Comparison of ENCODE assay signal across 17 cellular contexts in the genomic region with DNA sequence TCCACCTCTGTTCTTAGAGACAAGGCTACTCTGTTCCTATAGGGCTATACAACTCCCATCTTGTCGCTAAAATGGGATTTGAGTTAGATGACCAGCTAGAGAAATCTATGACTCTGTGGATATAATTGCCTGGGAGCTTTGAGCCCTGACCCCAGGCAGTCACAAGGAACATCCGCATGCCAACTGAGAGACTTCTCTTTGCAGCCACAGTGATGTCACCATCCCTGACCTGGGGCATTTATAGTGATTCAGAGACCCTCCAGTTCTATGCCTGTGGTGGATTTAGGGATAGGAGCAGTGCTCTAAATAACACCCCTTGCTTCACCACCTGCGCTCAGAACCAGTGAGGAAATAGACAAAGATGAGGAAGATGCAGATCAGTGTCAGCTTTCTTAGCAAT.
DNase-seq lines count a peak whose midpoint lies in the region; ATAC-seq and TF ChIP-seq lines count a peak whose summit lies in the region.
"Had no signal": no experiment of that assay in that cellular context is flagged by ENCODE, and none has a peak within 500 bp of the region (broad histone marks: within the 10 kb centered on the region; RNA-seq: fewer than 3 reads in every experiment).

No MANE protein-coding gene starts in this region.

- H3K27me3 ChIP-seq in AG04450 (ENCODE audit: control insufficient read depth, insufficient read depth, low read length) (no peaks in the 10 kb centered on the region), osteoblast (ENCODE audit: insufficient read depth, low read length) (no peaks in the 10 kb centered on the region), upper lobe of left lung (no peaks in the 10 kb centered on the region), left lung (no peaks in the 10 kb centered on the region)
- H3K27me3 ChIP-seq: heart right ventricle had no signal

- H3K36me3 ChIP-seq in osteoblast (ENCODE audit: insufficient read depth, low read length) (no peaks in the 10 kb centered on the region), upper lobe of left lung (peaks cover 0 to 4% (median 0%) of the 10 kb centered on the region in 4 donors), left lung (peaks cover 0 to 4% of the 10 kb centered on the region in 2 donors)

- H3K4me1 ChIP-seq in osteoblast (ENCODE audit: insufficient read depth, low read length) (peaks cover 32% of the 10 kb centered on the region), upper lobe of left lung (peaks cover 16 to 32% (median 17%) of the 10 kb centered on the region in 4 donors), left lung (peaks cover 0 to 47% of the 10 kb centered on the region in 2 donors)

- ATAC-seq in upper lobe of left lung (ENCODE audit: low FRiP score in 2 of 2) (no peak), GM18861 (IDR thresholded peaks at IDR 0.05; ENCODE audit: unreplicated experiment) (no peak), left lung (no peak)

- TF ChIP-seq EP300 in upper lobe of left lung (IDR thresholded peaks at IDR 0.05): no peak

- CTCF ChIA-PET in AG04450 (lab: Charles Lee): interaction anchor here (0.7 to 3.2 kb wide), 2 partner anchors 10 to 493 kb away, joined by 3 to 16 read pairs; no protein-coding TSS in a partner anchor

- DNase-seq in AG04450 (ENCODE audit: low read depth, low spot score) (no peak), M059J (ENCODE audit: low read depth) (peak; percentile 65), epithelial cell of prostate (ENCODE audit: low read depth, low spot score) (no peak), osteoblast (ENCODE audit: insufficient read length, low spot score, missing footprints) (peak; percentile 84), upper lobe of left lung (no peak), NCI-H1694 (lab: John Stamatoyannopoulos, UW) (no peak), left lung (no peak)
- DNase-seq: activated CD4-positive, alpha-beta T cell treated with anti-CD3 and anti-CD28 coated beads for 1 hour; GDM1; heart right ventricle; NCI-H1105 treated with DMSO at 0.1 percent for 48 hours; NCI-H2171; OCI-M1; stimulated activated CD4-positive, alpha-beta T cell treated with anti-CD3 and anti-CD28 coated beads, Interleukin-12 subunit alpha, Interleukin-12 subunit beta, amount 100 ng/mL, for 4 hours had no signal

- H3K27ac ChIP-seq in AG04450 (ENCODE audit: low read depth, low read length): peak overlapping the region; percentile 68
- H3K27ac ChIP-seq in epithelial cell of prostate: peak overlapping the region; percentile 10
- H3K27ac ChIP-seq in osteoblast (ENCODE audit: low read depth, low read length): peak overlapping the region; percentile 84
- H3K27ac ChIP-seq in upper lobe of left lung: peak overlapping the region in 1 of 4 donors; percentile 27
- peak overlapping the region in 1 of 2 donors; percentile 60 for H3K27ac ChIP-seq in left lung
- H3K27ac ChIP-seq: heart right ventricle, KMS-11 had no signal

- H3K9me3 ChIP-seq in AG04450 (ENCODE audit: control insufficient read depth, insufficient read depth, low read length) (peaks cover 4% of the 10 kb centered on the region; the same call in 1 of the 2 replicates), osteoblast (ENCODE audit: low read depth, low read length) (no peaks in the 10 kb centered on the region), upper lobe of left lung (no peaks in the 10 kb centered on the region), left lung (no peaks in the 10 kb centered on the region)

- H3K79me2 ChIP-seq in osteoblast (ENCODE audit: insufficient read depth, low read length): peaks cover 3% of the 10 kb centered on the region

- no peak overlapping the region for H3K4me3 ChIP-seq in AG04450 (ENCODE audit: low read depth, low read length)
- no peak overlapping the region for H3K4me3 ChIP-seq in osteoblast (ENCODE audit: insufficient read depth, low read length)
- H3K4me3 ChIP-seq in upper lobe of left lung: no peak overlapping the region
- no peak overlapping the region for H3K4me3 ChIP-seq in left lung
- H3K4me3 ChIP-seq: GM12878, heart right ventricle had no signal

- H2AFZ ChIP-seq in osteoblast (ENCODE audit: low read length): no peak overlapping the region

- TF ChIP-seq POLR2A in upper lobe of left lung (IDR thresholded peaks at IDR 0.05): no peak

- TF ChIP-seq CTCF in AG04450 (IDR thresholded peaks at IDR 0.05; ENCODE audit: low read depth, low read length) (no peak), osteoblast (IDR thresholded peaks at IDR 0.05; ENCODE audit: extremely low read depth, low read depth, low read length) (no peak), upper lobe of left lung (IDR thresholded peaks at IDR 0.05) (no peak), left lung (IDR thresholded peaks at IDR 0.05) (no peak)

- H4K20me1 ChIP-seq in osteoblast (ENCODE audit: insufficient read depth, low read length): no peaks in the 10 kb centered on the region

- intact Hi-C loops in left lung (cut with DNase I): no loop called here

- peak overlapping the region; percentile 7 for H3K4me2 ChIP-seq in osteoblast (ENCODE audit: insufficient read depth, low read length)
- H3K4me2 ChIP-seq: KMS-11 had no signal

- 86 to 94% methylated on average over 3 of the region's 3 CpGs for WGBS in upper lobe of left lung, 2 donors

- POLR2A ChIA-PET in AG04450 (lab: Yijun Ruan, JAX): interaction anchor here (1.4 kb wide), 1 partner anchor 46 kb away, joined by 4 read pairs; no protein-coding TSS in a partner anchor

Comparison
In these comparisons a context has a peak if more than half of its experiments do, and no peak if none do; other contexts are left out.
1. DNase-seq: peak in M059J (single experiment) and osteoblast (single experiment); none in AG04450 (single experiment), epithelial cell of prostate (single experiment), upper lobe of left lung (0 of 2), NCI-H1694 (single experiment) and left lung (0 of 2).